ENCODE assay signal across 20 cellular contexts in genomic region chr2:44969936-44970335, GRCh38. TPM values are rescaled to one million over a fixed set of nuclear protein-coding genes. Genes with fewer than 3 reads are reported as not detected.
DNase-seq lines count a peak whose midpoint lies in the region; TF ChIP-seq lines count a peak whose summit lies in the region.
"Had no signal": no experiment of that assay in that cellular context is flagged by ENCODE, and none has a peak within 500 bp of the region (broad histone marks: within the 10 kb centered on the region; RNA-seq: fewer than 3 reads in every experiment).

No MANE protein-coding gene starts in this region.

- H3K4me1 ChIP-seq in right atrium auricular region, result no peaks in the 10 kb centered on the region

- intact Hi-C loops in cardiac septum (cut with DNase I), result no loop called here

- H3K36me3 ChIP-seq in right atrium auricular region (no peaks in the 10 kb centered on the region), WERI-Rb-1 (no peaks in the 10 kb centered on the region)
- H3K36me3 ChIP-seq: BLaER1 treated with 17β-estradiol and CSF1 and Interleukin-3, amounts not matched to agents 10 nM and 100 nM had no signal

- no peaks in the 10 kb centered on the region for H3K36me3 Mint-ChIP-seq in nephron progenitor cell (ENCODE audit: low read depth)
- H3K36me3 Mint-ChIP-seq: CD8-positive, alpha-beta T cell had no signal

- H3K27me3 Mint-ChIP-seq in nephron progenitor cell (ENCODE audit: low read depth, poor library complexity), result peaks cover 69% of the 10 kb centered on the region

- H3K9me3 Mint-ChIP-seq in nephron progenitor cell, result no peaks in the 10 kb centered on the region
- H3K9me3 Mint-ChIP-seq: CD8-positive, alpha-beta T cell; H9 had no signal

- H3K9me3 ChIP-seq in right atrium auricular region, result no peaks in the 10 kb centered on the region
- H3K9me3 ChIP-seq in WERI-Rb-1 (ENCODE audit: severe bottlenecking), result no peaks in the 10 kb centered on the region
- H3K9me3 ChIP-seq: BLaER1 treated with 17β-estradiol and CSF1 and Interleukin-3, amounts not matched to agents 10 nM and 100 nM had no signal

- TF ChIP-seq CTCF in right atrium auricular region (IDR thresholded peaks at IDR 0.05) (no peak), WERI-Rb-1 (IDR thresholded peaks at IDR 0.05; ENCODE audit: low read depth, low read length) (no peak), nephron progenitor cell (IDR thresholded peaks at IDR 0.05) (no peak)

- DNase-seq in cardiac septum (ENCODE audit: low spot score), result peak; percentile 38
- DNase-seq in right atrium auricular region (ENCODE audit: low spot score), result no peak
- DNase-seq in WERI-Rb-1, result no peak
- DNase-seq in epithelial cell of prostate (ENCODE audit: low read depth, low spot score), result peak; percentile 78
- peak; percentile 8 for DNase-seq in retina
- DNase-seq in hypothalamus (lab: John Stamatoyannopoulos, UW), result no peak
- DNase-seq in nephron progenitor cell, result no peak
- DNase-seq in NK-92 (lab: John Stamatoyannopoulos, UW; ENCODE audit: unreplicated experiment), result no peak
- DNase-seq: Calu3; CD8-positive, alpha-beta T cell; DND-41; EL; GOT3 had no signal

- peaks cover 0 to 3% of the 10 kb centered on the region in 2 donors for H3K27me3 ChIP-seq in right atrium auricular region
- H3K27me3 ChIP-seq in WERI-Rb-1 (ENCODE audit: insufficient read depth, low read depth, severe bottlenecking), result no peaks in the 10 kb centered on the region
- H3K27me3 ChIP-seq: BLaER1 treated with 17β-estradiol and CSF1 and Interleukin-3, amounts not matched to agents 10 nM and 100 nM had no signal

- no peak overlapping the region for H3K27ac ChIP-seq in right atrium auricular region
- H3K27ac ChIP-seq in WERI-Rb-1, result peak overlapping the region; percentile 89
- peak overlapping the region; percentile 66 for H3K27ac ChIP-seq in epithelial cell of prostate
- H3K27ac ChIP-seq: BLaER1 treated with 17β-estradiol and CSF1 and Interleukin-3, amounts not matched to agents 10 nM and 100 nM had no signal

- H3K27ac Mint-ChIP-seq in nephron progenitor cell, result no peak overlapping the region
- H3K27ac Mint-ChIP-seq: B cell; CD8-positive, alpha-beta T cell; H9 had no signal

- H3K4me3 Mint-ChIP-seq in nephron progenitor cell, result no peak overlapping the region
- H3K4me3 Mint-ChIP-seq: B cell; CD8-positive, alpha-beta T cell; H9 had no signal

- H3K4me1 Mint-ChIP-seq in nephron progenitor cell, result peaks cover 23% of the 10 kb centered on the region

- H3K4me3 ChIP-seq in right atrium auricular region (no peak overlapping the region), WERI-Rb-1 (ENCODE audit: low read depth, low read length) (no peak overlapping the region)
- H3K4me3 ChIP-seq: BLaER1 treated with 17β-estradiol and CSF1 and Interleukin-3, amounts not matched to agents 10 nM and 100 nM; GM12878 had no signal

RNA-seq across cellular contexts. Expression of gene SIX3, which starts 28.4 kb away (rescaled TPM):
- total RNA-seq in cardiac septum, result not detected
- not detected for total RNA-seq in right atrium auricular region
- total RNA-seq: A172, B cell, Calu3, G401, HT-29 had no signal

RNA-seq across cellular contexts. Expression of gene SIX2, which starts 39.3 kb away (rescaled TPM):
- total RNA-seq in cardiac septum (0.89 TPM), right atrium auricular region (1 to 10 TPM; 1.1 to 2.3 TPM)
- total RNA-seq: A172; B cell; Calu3; CD8-positive, alpha-beta T cell; G401; GM12878; H9; HT-29 had no signal

Comparison
In these comparisons a context has a peak if more than half of its experiments do, and no peak if none do; other contexts are left out.
1. DNase-seq: peak in cardiac septum (single experiment), epithelial cell of prostate (single experiment) and retina (single experiment); none in right atrium auricular region (single experiment), WERI-Rb-1 (single experiment), hypothalamus (0 of 51), nephron progenitor cell (single experiment) and NK-92 (single experiment).
2. H3K27ac ChIP-seq: peak in WERI-Rb-1 (single experiment) and epithelial cell of prostate (single experiment); none in right atrium auricular region (0 of 2).